In genomic region chr1:154353460-154353904, GRCh38 we compare ENCODE assay signal across 1 cellular context.
TF ChIP-seq lines count a peak whose summit lies in the region.

No MANE protein-coding gene starts in this region.

TF ChIP-seq in K562, 482 proteins besides CTCF, POLR2A, EP300 and RAD21 (continued from another document and continues in another):
- no peak for TF ChIP-seq CHD7 (IDR thresholded peaks at IDR 0.05; ENCODE audit: low read depth, low read length)
- TF ChIP-seq ZNF41 (CRISPR knock-in tag; conservative IDR thresholded peaks at IDR 0.05), result no peak
- no peak for TF ChIP-seq ATF6 (CRISPR knock-in tag; IDR thresholded peaks at IDR 0.05)
- no peak for TF ChIP-seq ZNF449 (CRISPR knock-in tag; IDR thresholded peaks at IDR 0.05)
- TF ChIP-seq ZNF232 (CRISPR knock-in tag; IDR thresholded peaks at IDR 0.05), result no peak
- TF ChIP-seq RFX7 (CRISPR knock-in tag; IDR thresholded peaks at IDR 0.05), result no peak
- TF ChIP-seq ELF4 (CRISPR knock-in tag; IDR thresholded peaks at IDR 0.05), result peak; percentile 71; the same call in 1 of the 2 replicates
- TF ChIP-seq HES1 (IDR thresholded peaks at IDR 0.05; ENCODE audit: low read depth), result peak; percentile 85
- TF ChIP-seq BCLAF1 (IDR thresholded peaks at IDR 0.05; ENCODE audit: borderline replicate concordance in 1 of 2, control insufficient read depth in 1 of 2, low read depth in 2 of 2, low read length in 1 of 2), result no peak
- no peak for TF ChIP-seq E4F1 (CRISPR knock-in tag; IDR thresholded peaks at IDR 0.05; ENCODE audit: borderline replicate concordance)
- peak; percentile 45; the same call in 1 of the 2 replicates for TF ChIP-seq EP400 (IDR thresholded peaks at IDR 0.05)
- no peak for TF ChIP-seq PRPF4 (IDR thresholded peaks at IDR 0.05; ENCODE audit: insufficient read depth, low read depth, low read length, poor library complexity, severe bottlenecking)
- no peak for TF ChIP-seq ZNF764 (CRISPR knock-in tag; IDR thresholded peaks at IDR 0.05; ENCODE audit: low read depth)
- TF ChIP-seq ZBED1 (IDR thresholded peaks at IDR 0.05), result no peak
- TF ChIP-seq FOXP1 (CRISPR knock-in tag; IDR thresholded peaks at IDR 0.05), result no peak
- peak; percentile 57; the same call in 1 of the 2 replicates for TF ChIP-seq PHF21A (IDR thresholded peaks at IDR 0.05; ENCODE audit: borderline replicate concordance, low read depth)
- TF ChIP-seq SRF (CRISPR knock-in tag; IDR thresholded peaks at IDR 0.05), result no peak
- TF ChIP-seq TAF1 (IDR thresholded peaks at IDR 0.05; ENCODE audit: control insufficient read depth, extremely low read depth, insufficient read depth, low read length, severe bottlenecking), result no peak
- TF ChIP-seq ZEB2 (IDR thresholded peaks at IDR 0.05), result peak; percentile 90
- peak in 1 of 2 experiments; percentile 67 for TF ChIP-seq NCOA2 (IDR thresholded peaks at IDR 0.05; ENCODE audit: partially characterized antibody in 2 of 2)
- no peak for TF ChIP-seq ZNF174 (CRISPR knock-in tag; IDR thresholded peaks at IDR 0.05)
- TF ChIP-seq ZNF561 (CRISPR knock-in tag; conservative IDR thresholded peaks at IDR 0.05), result no peak
- no peak for TF ChIP-seq POLR3G (IDR thresholded peaks at IDR 0.05; ENCODE audit: extremely low read depth, insufficient read length, insufficient replicate concordance)
- no peak for TF ChIP-seq ZNF217 (CRISPR knock-in tag; IDR thresholded peaks at IDR 0.05)
- TF ChIP-seq PCBP2 (IDR thresholded peaks at IDR 0.05; ENCODE audit: low read depth, low read length, poor library complexity, severe bottlenecking), result no peak
- peak in 1 of 2 experiments; percentile 31; a peak in 1 of 4 replicates for TF ChIP-seq MAZ (CRISPR knock-in tag; conservative IDR thresholded peaks at IDR 0.05 in 1 of 2, IDR thresholded peaks at IDR 0.05 in 1 of 2)
- no peak for TF ChIP-seq ZNF398 (CRISPR knock-in tag; IDR thresholded peaks at IDR 0.05)
- TF ChIP-seq E2F5 (CRISPR knock-in tag; IDR thresholded peaks at IDR 0.05), result no peak
- TF ChIP-seq NFIX (CRISPR knock-in tag; IDR thresholded peaks at IDR 0.05; ENCODE audit: low read depth), result no peak
- TF ChIP-seq ESRRB (CRISPR knock-in tag; IDR thresholded peaks at IDR 0.05; ENCODE audit: borderline replicate concordance), result no peak
- no peak for TF ChIP-seq SNRNP70 (optimal IDR thresholded peaks at IDR 0.05; ENCODE audit: low read depth, low read length)
- TF ChIP-seq ZBTB7A (IDR thresholded peaks at IDR 0.05; ENCODE audit: borderline replicate concordance, control insufficient read depth, low read depth, low read length), result no peak
- peak; percentile 19 for TF ChIP-seq ASH1L (IDR thresholded peaks at IDR 0.05; ENCODE audit: borderline replicate concordance, low read depth, partially characterized antibody)
